Comparison of ENCODE assay signal across 14 cellular contexts in genomic region chr15:69919816-69920215, GRCh38.
DNase-seq lines count a peak whose midpoint lies in the region; ATAC-seq and TF ChIP-seq lines count a peak whose summit lies in the region.
"Had no signal": no experiment of that assay in that cellular context is flagged by ENCODE, and none has a peak within 500 bp of the region (broad histone marks: within the 10 kb centered on the region; RNA-seq: fewer than 3 reads in every experiment).

No MANE protein-coding gene starts in this region.

- no peak for ATAC-seq in activated CD8-positive, alpha-beta T cell treated with anti-CD3 and anti-CD28 coated beads for 36 hours
- no peak for ATAC-seq in HG02623 (IDR thresholded peaks at IDR 0.05; ENCODE audit: unreplicated experiment)
- ATAC-seq: activated CD8-positive, alpha-beta T cell treated with anti-CD3 and anti-CD28 coated beads, Interleukin-2, amount 10 ng/mL, durations not matched to agents 7 days and 5 days; right cardiac atrium had no signal

- intact Hi-C loops in activated CD8-positive, alpha-beta T cell treated with anti-CD3 and anti-CD28 coated beads for 36 hours (cut with micrococcal nuclease), result no loop called here

- no peak for TF ChIP-seq CTCF in activated CD8-positive, alpha-beta T cell treated with anti-CD3 and anti-CD28 coated beads for 36 hours (IDR thresholded peaks at IDR 0.05)

- DNase-seq in DMS 273 (lab: John Stamatoyannopoulos, UW; ENCODE audit: unreplicated experiment) (peak; percentile 83), NCI-H1048 (lab: John Stamatoyannopoulos, UW) (peak; percentile 39), RPMI8226 (peak; percentile 71), iPS-NIHi7 (ENCODE audit: extremely low spot score) (peak; percentile 68), HCEC 1CT (no peak)
- DNase-seq in activated CD8-positive, alpha-beta T cell treated with anti-CD3 and anti-CD28 coated beads for 36 hours, result no peak
- no peak for DNase-seq in activated T-cell treated with anti-CD3 and anti-CD28 coated beads, Interleukin-2, amount 50 U/mL, for 48 hours
- DNase-seq: activated CD8-positive, alpha-beta T cell treated with anti-CD3 and anti-CD28 coated beads, Interleukin-2, amount 10 ng/mL, durations not matched to agents 7 days and 5 days; activated effector memory CD4-positive, alpha-beta T cell treated with Interleukin-2 at 50 U/mL for 16 hours; Kasumi-1; mammary epithelial cell; NCI-H1694; right cardiac atrium had no signal

- no peak overlapping the region for H3K4me3 Mint-ChIP-seq in activated CD8-positive, alpha-beta T cell treated with anti-CD3 and anti-CD28 coated beads for 36 hours
- H3K4me3 Mint-ChIP-seq: activated CD8-positive, alpha-beta T cell treated with anti-CD3 and anti-CD28 coated beads, Interleukin-2, amount 10 ng/mL, durations not matched to agents 7 days and 5 days had no signal

- no peaks in the 10 kb centered on the region for H3K36me3 Mint-ChIP-seq in activated CD8-positive, alpha-beta T cell treated with anti-CD3 and anti-CD28 coated beads for 36 hours (ENCODE audit: low read depth)

- POLR2A ChIA-PET in activated CD8-positive, alpha-beta T cell treated with anti-CD3 and anti-CD28 coated beads for 36 hours (lab: Charles Lee), result no interaction called here

- peaks cover 9% of the 10 kb centered on the region for H3K9me3 Mint-ChIP-seq in activated CD8-positive, alpha-beta T cell treated with anti-CD3 and anti-CD28 coated beads for 36 hours

- CTCF ChIA-PET in activated CD8-positive, alpha-beta T cell treated with anti-CD3 and anti-CD28 coated beads for 36 hours (lab: Charles Lee), result no interaction called here

- H3K4me1 Mint-ChIP-seq in activated CD8-positive, alpha-beta T cell treated with anti-CD3 and anti-CD28 coated beads for 36 hours (ENCODE audit: low read depth), result no peaks in the 10 kb centered on the region

- no peak overlapping the region for H3K27ac Mint-ChIP-seq in activated CD8-positive, alpha-beta T cell treated with anti-CD3 and anti-CD28 coated beads for 36 hours
- H3K27ac Mint-ChIP-seq: activated CD8-positive, alpha-beta T cell treated with anti-CD3 and anti-CD28 coated beads, Interleukin-2, amount 10 ng/mL, durations not matched to agents 7 days and 5 days had no signal

- peaks cover 2% of the 10 kb centered on the region for H3K27me3 Mint-ChIP-seq in activated CD8-positive, alpha-beta T cell treated with anti-CD3 and anti-CD28 coated beads for 36 hours

Comparison
In these comparisons a context has a peak if more than half of its experiments do, and no peak if none do; other contexts are left out.
1. DNase-seq: peak in DMS 273 (single experiment), NCI-H1048 (single experiment), RPMI8226 (single experiment) and iPS-NIHi7 (single experiment); none in HCEC 1CT (single experiment), activated CD8-positive, alpha-beta T cell treated with anti-CD3 and anti-CD28 coated beads for 36 hours (single experiment) and activated T-cell treated with anti-CD3 and anti-CD28 coated beads, Interleukin-2, amount 50 U/mL, for 48 hours (0 of 2).